ENCODE assay signal across 10 cellular contexts in the genomic region with DNA sequence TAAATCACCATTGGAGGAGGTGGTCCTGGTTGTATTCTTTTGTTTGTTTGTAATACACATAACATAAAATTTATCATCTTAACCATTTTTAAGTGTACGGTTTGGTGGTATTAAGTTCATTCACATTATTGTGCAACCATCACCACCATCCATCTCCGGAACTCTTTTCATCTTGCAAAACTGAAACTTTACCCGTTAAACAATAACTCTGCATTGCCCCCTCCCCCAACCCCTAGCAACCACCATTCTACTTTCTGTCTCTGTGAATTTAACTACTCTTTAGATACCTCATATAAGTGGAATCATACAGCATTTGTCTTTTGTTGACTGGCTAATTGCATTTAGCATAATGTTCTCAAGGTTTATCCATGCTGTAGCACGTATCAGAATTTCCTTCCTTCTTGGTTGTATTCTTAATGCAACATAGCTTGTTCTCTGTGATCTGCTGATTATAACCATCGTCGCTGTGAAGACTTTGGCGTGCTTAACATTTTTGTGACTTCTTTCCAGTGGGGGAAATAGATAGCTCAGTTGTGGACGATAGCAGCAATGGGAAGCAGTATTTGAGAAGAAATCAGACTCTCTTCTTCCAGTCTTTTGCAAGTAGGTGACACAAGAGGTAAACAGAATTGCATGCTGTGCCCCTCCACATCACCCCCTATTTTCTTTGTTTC.
DNase-seq lines count a peak whose midpoint lies in the region; ATAC-seq, FAIRE-seq and TF ChIP-seq lines count a peak whose summit lies in the region.
"Had no signal": no experiment of that assay in that cellular context is flagged by ENCODE, and none has a peak within 500 bp of the region (broad histone marks: within the 10 kb centered on the region; RNA-seq: fewer than 3 reads in every experiment).

No MANE protein-coding gene starts in this region.

- no peak for TF ChIP-seq RAD21 in GM12878 (IDR thresholded peaks at IDR 0.05; ENCODE audit: insufficient read depth, low read depth, low read length)

- H3K9me2 ChIP-seq in Loucy (replicated peaks; ENCODE audit: low read depth, low read length), result no peaks in the 10 kb centered on the region

- peak overlapping the region; percentile 66 for H3K4me3 Mint-ChIP-seq in activated CD8-positive, alpha-beta memory T cell treated with anti-CD3 and anti-CD28 coated beads, Interleukin-2, amount 10 ng/mL, durations not matched to agents 7 days and 5 days
- peak overlapping the region; percentile 75 for H3K4me3 Mint-ChIP-seq in stimulated activated naive CD8-positive, alpha-beta T cell treated with anti-CD3 and anti-CD28 coated beads, Interleukin-15, Interleukin-2, amounts not matched to agents 100 ng/mL and 50 ng/mL, for 24 hours

- peak overlapping the region; percentile 55 for H3K9ac ChIP-seq in Loucy (ENCODE audit: low read depth, low read length, poor library complexity, severe bottlenecking)
- H3K9ac ChIP-seq in GM12878 (ENCODE audit: control insufficient read depth, insufficient read depth, low read length), result no peak overlapping the region

- WGBS in GM12878 (ENCODE audit: insufficient coverage, insufficient replicate concordance, low lambda C conversion rate, missing lambda C conversion rate), result 21% methylated on average over 8 of the region's 8 CpGs

- peaks cover 6% of the 10 kb centered on the region for H3K36me3 Mint-ChIP-seq in activated CD8-positive, alpha-beta memory T cell treated with anti-CD3 and anti-CD28 coated beads, Interleukin-2, amount 10 ng/mL, durations not matched to agents 7 days and 5 days
- H3K36me3 Mint-ChIP-seq in stimulated activated naive CD8-positive, alpha-beta T cell treated with anti-CD3 and anti-CD28 coated beads, Interleukin-15, Interleukin-2, amounts not matched to agents 100 ng/mL and 50 ng/mL, for 24 hours (ENCODE audit: low read depth), result no peaks in the 10 kb centered on the region

- POLR2A ChIA-PET in GM12878 (lab: Charles Lee), result interaction anchor here (1.1 to 1.2 kb wide), 2 partner anchors 40 to 839 kb away, joined by 3 read pairs; no protein-coding TSS in a partner anchor

- no peaks in the 10 kb centered on the region for H3F3A ChIP-seq in Loucy (ENCODE audit: low read depth)

- peak; percentile 72 for FAIRE-seq in GM12878 (lab: Jason Lieb, UNC)

- in situ Hi-C loops in GM12878 (cut with MboI), result loop anchor here (5.0 kb wide), 1 partner anchor 400 kb away; a partner anchor contains a TSS

- H3K4me1 ChIP-seq in Loucy (ENCODE audit: insufficient read depth, low read length, poor library complexity, severe bottlenecking) (peaks cover 13% of the 10 kb centered on the region), GM12878 (ENCODE audit: control insufficient read depth, insufficient read depth, low read length) (peaks cover 10% of the 10 kb centered on the region; the same call in 1 of the 2 replicates)

- H2AFZ ChIP-seq in Loucy (ENCODE audit: low read length), result peak overlapping the region; percentile 63
- H2AFZ ChIP-seq in GM12878 (ENCODE audit: control insufficient read depth, low read depth, low read length), result peak overlapping the region; percentile 61

- H3K79me2 ChIP-seq in Loucy (ENCODE audit: insufficient read depth, low read length) (no peaks in the 10 kb centered on the region), GM12878 (ENCODE audit: control insufficient read depth, insufficient read depth, low read length) (no peaks in the 10 kb centered on the region)

- RAD21 ChIA-PET in GM12878 (lab: Charles Lee; ENCODE audit: unreplicated experiment), result interaction anchor here (1.0 to 6.5 kb wide), 11 partner anchors 11 to 955 kb away, joined by 3 to 60 read pairs (median 13); a partner anchor contains a TSS

- no peaks in the 10 kb centered on the region for H3K9me3 ChIP-seq in Loucy (ENCODE audit: insufficient read depth, low read depth, low read length)
- H3K9me3 ChIP-seq in GM12878 (replicated peaks; ENCODE audit: control insufficient read depth, insufficient read depth, low read length), result no peaks in the 10 kb centered on the region

- H3K27me3 ChIP-seq in Loucy (ENCODE audit: insufficient read depth, low read length, poor library complexity, severe bottlenecking) (no peaks in the 10 kb centered on the region), GM12878 (replicated peaks in 1 of 2; ENCODE audit: control insufficient read depth in 2 of 2, insufficient read depth in 2 of 2, low read length in 1 of 2) (no peaks in the 10 kb centered on the region)
- H3K27me3 ChIP-seq: cardiac muscle cell had no signal

- H3K36me3 ChIP-seq in Loucy (ENCODE audit: insufficient read depth, low read length) (no peaks in the 10 kb centered on the region), GM12878 (ENCODE audit: control insufficient read depth in 2 of 2, insufficient read depth in 2 of 2, low read length in 1 of 2) (no peaks in the 10 kb centered on the region)
- H3K36me3 ChIP-seq: cardiac muscle cell had no signal

- CTCF ChIA-PET in activated CD8-positive, alpha-beta memory T cell treated with anti-CD3 and anti-CD28 coated beads, Interleukin-2, amount 10 ng/mL, durations not matched to agents 7 days and 5 days (lab: Charles Lee), result interaction anchor here (1.2 to 4.6 kb wide), 4 partner anchors 63 to 914 kb away, joined by 3 to 39 read pairs (median 12); a partner anchor contains a TSS
- CTCF ChIA-PET in GM12878 (lab: Yijun Ruan, JAX), result interaction anchor here (1.0 to 5.2 kb wide), 16 partner anchors 10 to 955 kb away, joined by 3 to 89 read pairs (median 7); a partner anchor contains a TSS

- TF ChIP-seq CTCF in Loucy (conservative IDR thresholded peaks at IDR 0.05; ENCODE audit: low read length), result no peak
- TF ChIP-seq CTCF in GM12878 (IDR thresholded peaks at IDR 0.05 in 2 of 3, conservative IDR thresholded peaks at IDR 0.05 in 1 of 3; ENCODE audit: control insufficient read depth in 2 of 3, extremely low read depth in 1 of 3, insufficient read depth in 1 of 3, low read depth in 3 of 3, low read length in 3 of 3), result no peak

- DNase-seq in activated CD8-positive, alpha-beta memory T cell treated with anti-CD3 and anti-CD28 coated beads, Interleukin-2, amount 10 ng/mL, durations not matched to agents 7 days and 5 days, result peak; percentile 61
- no peak for DNase-seq in activated CD8-positive, alpha-beta memory T cell treated with anti-CD3 and anti-CD28 coated beads, Interleukin-2, amount 50 U/mL, for 4 hours
- DNase-seq in GM12878 (ENCODE audit: low read depth, low spot score), result no peak
- no peak for DNase-seq in mucosa of gallbladder (ENCODE audit: low spot score)
- no peak for DNase-seq in HPDE6-E6E7 (ENCODE audit: extremely low spot score)
- DNase-seq: occipital lobe had no signal

- H3K27ac Mint-ChIP-seq in activated CD8-positive, alpha-beta memory T cell treated with anti-CD3 and anti-CD28 coated beads, Interleukin-2, amount 10 ng/mL, durations not matched to agents 7 days and 5 days, result peak overlapping the region; percentile 82
- H3K27ac Mint-ChIP-seq in stimulated activated naive CD8-positive, alpha-beta T cell treated with anti-CD3 and anti-CD28 coated beads, Interleukin-15, Interleukin-2, amounts not matched to agents 100 ng/mL and 50 ng/mL, for 24 hours, result peak overlapping the region; percentile 83

- H3K4me2 ChIP-seq in Loucy (ENCODE audit: low read depth, low read length, poor library complexity, severe bottlenecking) (peak overlapping the region; percentile 54), GM12878 (ENCODE audit: control insufficient read depth, insufficient read depth) (peak overlapping the region; percentile 60)

- no TSS peak for BruUV-seq in GM12878 (replicated peaks; lab: Mats Ljungman, UMichigan)

- no peak for TF ChIP-seq EP300 in GM12878 (IDR thresholded peaks at IDR 0.05; ENCODE audit: borderline replicate concordance in 1 of 2, control insufficient read depth in 1 of 2, low read depth in 2 of 2, low read length in 2 of 2)

- no peaks in the 10 kb centered on the region for H3K27me3 Mint-ChIP-seq in activated CD8-positive, alpha-beta memory T cell treated with anti-CD3 and anti-CD28 coated beads, Interleukin-2, amount 10 ng/mL, durations not matched to agents 7 days and 5 days
- no peaks in the 10 kb centered on the region for H3K27me3 Mint-ChIP-seq in stimulated activated naive CD8-positive, alpha-beta T cell treated with anti-CD3 and anti-CD28 coated beads, Interleukin-15, Interleukin-2, amounts not matched to agents 100 ng/mL and 50 ng/mL, for 24 hours

- intact Hi-C loops in GM12878 (cut with micrococcal nuclease; ENCODE audit: unreplicated experiment), result loop anchor here (5.0 kb wide), 7 partner anchors 65 to 1180 kb away; no protein-coding TSS in a partner anchor

- peak; percentile 57 for ATAC-seq in activated CD8-positive, alpha-beta memory T cell treated with anti-CD3 and anti-CD28 coated beads, Interleukin-2, amount 10 ng/mL, durations not matched to agents 7 days and 5 days
- peak; percentile 87 for ATAC-seq in GM12878
- ATAC-seq in esophagus mucosa, result no peak

- SMC1A ChIA-PET in GM12878 (lab: Charles Lee; ENCODE audit: uncharacterized antibody, unreplicated experiment), result interaction anchor here (0.9 to 4.1 kb wide), 20 partner anchors 10 to 957 kb away, joined by 3 to 64 read pairs (median 6); a partner anchor contains a TSS

- H3K4me3 ChIP-seq in Loucy (ENCODE audit: low read length, poor library complexity, severe bottlenecking), result peak overlapping the region; percentile 41
- no peak overlapping the region for H3K4me3 ChIP-seq in GM12878
- H3K4me3 ChIP-seq: cardiac muscle cell had no signal

- no peak for TF ChIP-seq POLR2A in GM12878 (IDR thresholded peaks at IDR 0.05; ENCODE audit: low read depth, low read length)

- H4K20me1 ChIP-seq in Loucy (ENCODE audit: insufficient read depth, low read length, poor library complexity, severe bottlenecking) (no peaks in the 10 kb centered on the region), GM12878 (ENCODE audit: control insufficient read depth, insufficient read depth) (no peaks in the 10 kb centered on the region)

- H3K27ac ChIP-seq in GM12878 (ENCODE audit: control insufficient read depth, insufficient read depth), result peak overlapping the region; percentile 27; the same call in 1 of the 2 replicates
- H3K27ac ChIP-seq: cardiac muscle cell had no signal

- H3K4me1 Mint-ChIP-seq in activated CD8-positive, alpha-beta memory T cell treated with anti-CD3 and anti-CD28 coated beads, Interleukin-2, amount 10 ng/mL, durations not matched to agents 7 days and 5 days, result peaks cover 27% of the 10 kb centered on the region
- peaks cover 27% of the 10 kb centered on the region for H3K4me1 Mint-ChIP-seq in stimulated activated naive CD8-positive, alpha-beta T cell treated with anti-CD3 and anti-CD28 coated beads, Interleukin-15, Interleukin-2, amounts not matched to agents 100 ng/mL and 50 ng/mL, for 24 hours (ENCODE audit: low read depth)

- H3K9me3 Mint-ChIP-seq in activated CD8-positive, alpha-beta memory T cell treated with anti-CD3 and anti-CD28 coated beads, Interleukin-2, amount 10 ng/mL, durations not matched to agents 7 days and 5 days (ENCODE audit: low read depth), result no peaks in the 10 kb centered on the region
- H3K9me3 Mint-ChIP-seq in stimulated activated naive CD8-positive, alpha-beta T cell treated with anti-CD3 and anti-CD28 coated beads, Interleukin-15, Interleukin-2, amounts not matched to agents 100 ng/mL and 50 ng/mL, for 24 hours, result no peaks in the 10 kb centered on the region

TF ChIP-seq in GM12878, 131 proteins besides CTCF, POLR2A, EP300 and RAD21 (continues in another document):
- TF ChIP-seq CEBPB (IDR thresholded peaks at IDR 0.05; ENCODE audit: borderline replicate concordance in 1 of 2, low read depth in 2 of 2, low read length in 2 of 2) (peak in 1 of 2 experiments; percentile 72; a peak in 2 of 4 replicates), POU2F2 (IDR thresholded peaks at IDR 0.05; ENCODE audit: borderline replicate concordance, low read depth, low read length) (no peak)
